In genomic region chr15:50354838-50355611, GRCh38 we compare ENCODE assay signal across 8 cellular contexts. TPM values are rescaled to one million over a fixed set of nuclear protein-coding genes. Genes with fewer than 3 reads are reported as not detected.
DNase-seq lines count a peak whose midpoint lies in the region; ATAC-seq and TF ChIP-seq lines count a peak whose summit lies in the region.

TSS of gene GABPB1 (minus strand) at chr15:50355198. CDS start at chr15:50309798, 45,400 bp downstream.

- no peaks in the 10 kb centered on the region for H3K9me3 Mint-ChIP-seq in activated naive CD4-positive, alpha-beta T cell treated with anti-CD3 and anti-CD28 coated beads, Interleukin-2, amount 10 ng/mL, durations not matched to agents 7 days and 5 days

- peaks cover 51% of the 10 kb centered on the region for H3K36me3 Mint-ChIP-seq in activated naive CD4-positive, alpha-beta T cell treated with anti-CD3 and anti-CD28 coated beads, Interleukin-2, amount 10 ng/mL, durations not matched to agents 7 days and 5 days

- H3K27me3 ChIP-seq in gastroesophageal sphincter, result no peaks in the 10 kb centered on the region

- TF ChIP-seq CTCF in gastroesophageal sphincter (IDR thresholded peaks at IDR 0.05), result no peak

- H3K9me3 ChIP-seq in SK-N-MC (ENCODE audit: low read depth, low read length) (no peaks in the 10 kb centered on the region), gastroesophageal sphincter (no peaks in the 10 kb centered on the region)

- peak within 1 kb of the TSS; percentile 82 for H3K4me3 Mint-ChIP-seq in activated naive CD4-positive, alpha-beta T cell treated with anti-CD3 and anti-CD28 coated beads, Interleukin-2, amount 10 ng/mL, durations not matched to agents 7 days and 5 days

- H3K27ac ChIP-seq in SK-N-MC, result peak within 1 kb of the TSS; percentile 100
- peak within 1 kb of the TSS; percentile 93 to 99 (median 98) for H3K27ac ChIP-seq in gastroesophageal sphincter
- H3K27ac ChIP-seq in substantia nigra (ENCODE audit: low read depth, low read length, poor library complexity, severe bottlenecking), result peak within 1 kb of the TSS; percentile 97

- H3K27me3 Mint-ChIP-seq in activated naive CD4-positive, alpha-beta T cell treated with anti-CD3 and anti-CD28 coated beads, Interleukin-2, amount 10 ng/mL, durations not matched to agents 7 days and 5 days, result peaks cover 8% of the 10 kb centered on the region

- peaks cover 0 to 52% (median 23%) of the 10 kb centered on the region in 3 donors for H3K4me1 ChIP-seq in gastroesophageal sphincter

- peak within 1 kb of the TSS; percentile 100 for H3K27ac Mint-ChIP-seq in activated naive CD4-positive, alpha-beta T cell treated with anti-CD3 and anti-CD28 coated beads, Interleukin-2, amount 10 ng/mL, durations not matched to agents 7 days and 5 days

- 0% methylated on average over 1 to 3 of the region's 69 CpGs for WGBS in gastroesophageal sphincter (ENCODE audit: low coverage in 1 of 2), 2 donors

- H3K4me3 ChIP-seq in SK-N-MC (peak within 1 kb of the TSS; percentile 96), gastroesophageal sphincter (peak within 1 kb of the TSS; percentile 96)

- peaks cover 49% of the 10 kb centered on the region for H3K4me1 Mint-ChIP-seq in activated naive CD4-positive, alpha-beta T cell treated with anti-CD3 and anti-CD28 coated beads, Interleukin-2, amount 10 ng/mL, durations not matched to agents 7 days and 5 days

- peak; percentile 38 to 57 for TF ChIP-seq POLR2A in gastroesophageal sphincter (IDR thresholded peaks at IDR 0.05)

- H3K9ac ChIP-seq in SK-N-MC (ENCODE audit: insufficient read length), result peak within 1 kb of the TSS; percentile 100

- DNase-seq in ELF-1 (ENCODE audit: low read depth, low spot score), result peak; percentile 95
- peak; percentile 89 for DNase-seq in HCEC 1CT
- DNase-seq in MV-4-11 (lab: John Stamatoyannopoulos, UW), result peak; percentile 93
- DNase-seq in SK-N-MC (ENCODE audit: low read depth, low spot score), result peak; percentile 91
- DNase-seq in activated naive CD4-positive, alpha-beta T cell treated with anti-CD3 and anti-CD28 coated beads, Interleukin-2, amount 10 ng/mL, durations not matched to agents 7 days and 5 days, result peak; percentile 89
- DNase-seq in non-pigmented ciliary epithelial cell (ENCODE audit: low read depth), result peak; percentile 70
- DNase-seq in substantia nigra (lab: John Stamatoyannopoulos, UW), result peak; percentile 32 to 99 (median 85)

- no peak for TF ChIP-seq EP300 in gastroesophageal sphincter (IDR thresholded peaks at IDR 0.05)

- peak; percentile 86 for ATAC-seq in gastroesophageal sphincter

- peaks cover 29% of the 10 kb centered on the region for H3K36me3 ChIP-seq in SK-N-MC (ENCODE audit: insufficient read depth, low read length)
- H3K36me3 ChIP-seq in gastroesophageal sphincter, result peaks cover 0 to 20% of the 10 kb centered on the region in 2 donors

- CTCF ChIA-PET in activated naive CD4-positive, alpha-beta T cell treated with anti-CD3 and anti-CD28 coated beads, Interleukin-2, amount 10 ng/mL, durations not matched to agents 7 days and 5 days (lab: Charles Lee), result interaction anchor here (0.6 to 2.1 kb wide), 5 partner anchors 39 to 1388 kb away, joined by 3 to 6 read pairs (median 3); no protein-coding TSS in a partner anchor

RNA-seq across cellular contexts. Expression of gene GABPB1, which starts in this region (rescaled TPM):
- 10 to 100 TPM; 15.8 to 26.1 (median 17.8) TPM for total RNA-seq in gastroesophageal sphincter

Comparison
In these comparisons a context has a peak if more than half of its experiments do, and no peak if none do; other contexts are left out.
1. Peak in every context shown above with its lines: DNase-seq, ATAC-seq, H3K4me3 ChIP-seq and H3K27ac ChIP-seq.